14 cellular contexts compared by ENCODE assay signal in the genomic region with DNA sequence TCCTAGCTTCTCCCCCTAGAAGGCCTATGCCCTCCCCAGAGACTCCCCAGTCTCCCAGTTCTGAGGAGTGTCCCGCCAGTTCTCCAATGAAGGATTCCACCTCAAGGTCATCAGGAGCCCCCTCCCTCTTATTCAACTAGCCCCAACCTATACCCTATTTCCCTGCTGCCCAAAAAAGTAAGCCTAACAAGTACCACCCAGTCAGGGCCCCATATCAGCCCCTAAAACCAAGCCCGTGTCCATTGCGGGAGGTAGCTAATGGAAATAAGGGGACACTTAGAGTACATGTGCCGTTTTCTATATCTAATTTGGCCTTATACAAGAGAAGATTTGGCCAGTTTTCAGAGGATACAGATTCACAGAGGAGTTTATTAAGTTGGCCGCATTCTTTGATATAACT.
DNase-seq lines count a peak whose midpoint lies in the region; ATAC-seq and TF ChIP-seq lines count a peak whose summit lies in the region.
"Had no signal": no experiment of that assay in that cellular context is flagged by ENCODE, and none has a peak within 500 bp of the region (broad histone marks: within the 10 kb centered on the region; RNA-seq: fewer than 3 reads in every experiment).

No MANE protein-coding gene starts in this region.

- no peaks in the 10 kb centered on the region for H3K9me2 ChIP-seq in GM23248 (ENCODE audit: insufficient read depth)

- H3K9ac ChIP-seq in BLaER1 (no peak overlapping the region), GM23248 (no peak overlapping the region)

- H3K27ac Mint-ChIP-seq in activated CD8-positive, alpha-beta memory T cell treated with anti-CD3 and anti-CD28 coated beads, Interleukin-2, amount 10 ng/mL, durations not matched to agents 7 days and 5 days, result no peak overlapping the region
- no peak overlapping the region for H3K27ac Mint-ChIP-seq in type B pancreatic cell
- H3K27ac Mint-ChIP-seq: CD4-positive, CD25-positive, alpha-beta regulatory T cell; GM23338 had no signal

- no peak overlapping the region for H3K4me3 ChIP-seq in BLaER1
- H3K4me3 ChIP-seq in coronary artery, result no peak overlapping the region
- H3K4me3 ChIP-seq in GM23248, result no peak overlapping the region
- H3K4me3 ChIP-seq: GM23338 had no signal

- H4K20me1 ChIP-seq in BLaER1, result no peaks in the 10 kb centered on the region
- no peaks in the 10 kb centered on the region for H4K20me1 ChIP-seq in GM23248 (ENCODE audit: insufficient read depth)

- no peaks in the 10 kb centered on the region for H3K79me2 ChIP-seq in GM23248 (ENCODE audit: insufficient read depth)

- WGBS in GM23248 (ENCODE audit: low coverage in 1 of 2, low lambda C conversion rate in 2 of 2, missing lambda C conversion rate in 2 of 2), 2 experiments, result 44 to 51% methylated on average over 5 of the region's 5 CpGs

- H3F3A ChIP-seq in GM23248 (ENCODE audit: insufficient read depth), result no peaks in the 10 kb centered on the region

- CTCF ChIA-PET in activated CD8-positive, alpha-beta memory T cell treated with anti-CD3 and anti-CD28 coated beads, Interleukin-2, amount 10 ng/mL, durations not matched to agents 7 days and 5 days (lab: Charles Lee), result no interaction called here

- no peaks in the 10 kb centered on the region for H3K27me3 Mint-ChIP-seq in activated CD8-positive, alpha-beta memory T cell treated with anti-CD3 and anti-CD28 coated beads, Interleukin-2, amount 10 ng/mL, durations not matched to agents 7 days and 5 days
- peaks cover 18% of the 10 kb centered on the region for H3K27me3 Mint-ChIP-seq in type B pancreatic cell

- no peak for TF ChIP-seq CTCF in coronary artery (IDR thresholded peaks at IDR 0.05)
- TF ChIP-seq CTCF in type B pancreatic cell (conservative IDR thresholded peaks at IDR 0.05), result no peak

- H3K4me1 Mint-ChIP-seq in activated CD8-positive, alpha-beta memory T cell treated with anti-CD3 and anti-CD28 coated beads, Interleukin-2, amount 10 ng/mL, durations not matched to agents 7 days and 5 days, result no peaks in the 10 kb centered on the region
- H3K4me1 Mint-ChIP-seq in type B pancreatic cell (ENCODE audit: unreplicated experiment), result peaks cover 5% of the 10 kb centered on the region
- H3K4me1 Mint-ChIP-seq: CD4-positive, CD25-positive, alpha-beta regulatory T cell had no signal

- H3K9me3 Mint-ChIP-seq in activated CD8-positive, alpha-beta memory T cell treated with anti-CD3 and anti-CD28 coated beads, Interleukin-2, amount 10 ng/mL, durations not matched to agents 7 days and 5 days (ENCODE audit: low read depth), result no peaks in the 10 kb centered on the region
- no peaks in the 10 kb centered on the region for H3K9me3 Mint-ChIP-seq in type B pancreatic cell

- H3K27ac ChIP-seq in BLaER1, result peak overlapping the region; percentile 53
- no peak overlapping the region for H3K27ac ChIP-seq in coronary artery
- no peak overlapping the region for H3K27ac ChIP-seq in GM23248

- H3K4me3 Mint-ChIP-seq in activated CD8-positive, alpha-beta memory T cell treated with anti-CD3 and anti-CD28 coated beads, Interleukin-2, amount 10 ng/mL, durations not matched to agents 7 days and 5 days, result no peak overlapping the region
- H3K4me3 Mint-ChIP-seq in type B pancreatic cell, result no peak overlapping the region
- H3K4me3 Mint-ChIP-seq: CD4-positive, CD25-positive, alpha-beta regulatory T cell; GM23338 had no signal

- no peak for ATAC-seq in activated CD8-positive, alpha-beta memory T cell treated with anti-CD3 and anti-CD28 coated beads, Interleukin-2, amount 10 ng/mL, durations not matched to agents 7 days and 5 days
- no peak for ATAC-seq in GM21381 (IDR thresholded peaks at IDR 0.05; ENCODE audit: unreplicated experiment)
- ATAC-seq: GM23338 had no signal

- in situ Hi-C loops in GM23248 (cut with MboI), result no loop called here

- DNase-seq in activated CD8-positive, alpha-beta memory T cell treated with anti-CD3 and anti-CD28 coated beads, Interleukin-2, amount 10 ng/mL, durations not matched to agents 7 days and 5 days, result peak; percentile 4
- DNase-seq in activated CD8-positive, alpha-beta memory T cell treated with anti-CD3 and anti-CD28 coated beads for 24 hours, result no peak
- DNase-seq in coronary artery (ENCODE audit: low spot score) (peak; percentile 24), type B pancreatic cell (ENCODE audit: extremely low spot score, unreplicated experiment) (peak; percentile 24), GM23248 (no peak)
- DNase-seq: 8988T; C1 segment of cervical spinal cord; Caco-2; CD4-positive, CD25-positive, alpha-beta regulatory T cell; HCEC 1CT; IMR-90 had no signal

- H3K4me1 ChIP-seq in BLaER1 (peaks cover 71% of the 10 kb centered on the region), GM23248 (ENCODE audit: insufficient read depth) (no peaks in the 10 kb centered on the region)
- H3K4me1 ChIP-seq: Caco-2 had no signal

- H3K27me3 ChIP-seq in BLaER1 (no peaks in the 10 kb centered on the region), GM23248 (replicated peaks; ENCODE audit: insufficient read depth) (peaks cover 7% of the 10 kb centered on the region; the same call in 1 of the 2 replicates)

- no peak overlapping the region for H2AFZ ChIP-seq in GM23248
- H2AFZ ChIP-seq: GM23338 had no signal

- H3K4me2 ChIP-seq in BLaER1 (peak overlapping the region; percentile 84), GM23248 (ENCODE audit: unreplicated experiment) (no peak overlapping the region)
- H3K4me2 ChIP-seq: GM23338 had no signal

- H3K9me3 ChIP-seq in BLaER1 (peaks cover 14% of the 10 kb centered on the region), GM23248 (ENCODE audit: low read depth) (no peaks in the 10 kb centered on the region)
- H3K9me3 ChIP-seq: Caco-2 had no signal

- H3K36me3 Mint-ChIP-seq in activated CD8-positive, alpha-beta memory T cell treated with anti-CD3 and anti-CD28 coated beads, Interleukin-2, amount 10 ng/mL, durations not matched to agents 7 days and 5 days, result no peaks in the 10 kb centered on the region
- no peaks in the 10 kb centered on the region for H3K36me3 Mint-ChIP-seq in type B pancreatic cell
- H3K36me3 Mint-ChIP-seq: CD4-positive, CD25-positive, alpha-beta regulatory T cell had no signal

- H3K36me3 ChIP-seq in BLaER1 (0 out of 2 replicates have a peak, but pooled peaks cover 6% of the 10 kb centered on the region), GM23248 (ENCODE audit: low read depth) (no peaks in the 10 kb centered on the region)

Comparison
In these comparisons a context has a peak if more than half of its experiments do, and no peak if none do; other contexts are left out.
1. DNase-seq: peak in activated CD8-positive, alpha-beta memory T cell treated with anti-CD3 and anti-CD28 coated beads, Interleukin-2, amount 10 ng/mL, durations not matched to agents 7 days and 5 days (single experiment), coronary artery (single experiment) and type B pancreatic cell (single experiment); none in activated CD8-positive, alpha-beta memory T cell treated with anti-CD3 and anti-CD28 coated beads for 24 hours (single experiment) and GM23248 (single experiment).